ENCODE assay signal across 18 cellular contexts in genomic region chr5:151036556-151036955, GRCh38. TPM values are rescaled to one million over a fixed set of nuclear protein-coding genes. Genes with fewer than 3 reads are reported as not detected.
DNase-seq lines count a peak whose midpoint lies in the region; ATAC-seq and TF ChIP-seq lines count a peak whose summit lies in the region.
"Had no signal": no experiment of that assay in that cellular context is flagged by ENCODE, and none has a peak within 500 bp of the region (broad histone marks: within the 10 kb centered on the region; RNA-seq: fewer than 3 reads in every experiment).

No MANE protein-coding gene starts in this region.

- no peak overlapping the region for H3K4ac ChIP-seq in mesendoderm (ENCODE audit: low read depth, low read length)

- no peak overlapping the region for H3K9ac ChIP-seq in mesendoderm (ENCODE audit: low read length)

- no TSS peak for BruUV-seq in Calu3 (replicated peaks; lab: Mats Ljungman, UMichigan)

- DNase-seq in Calu3, result no peak
- peak; percentile 36 to 70 for DNase-seq in NCI-H2081 (lab: John Stamatoyannopoulos, UW)
- DNase-seq in WTC11 (ENCODE audit: low spot score), result no peak
- peak; percentile 31 for DNase-seq in mesendoderm
- DNase-seq in stimulated activated effector memory CD8-positive, alpha-beta T cell treated with anti-CD3 and anti-CD28 coated beads, Interleukin-12 subunit alpha, Interleukin-12 subunit beta, amount 100 ng/mL, for 72 hours (ENCODE audit: low spot score in 2 of 2), result no peak
- DNase-seq in activated gamma-delta T cell (lab: John Stamatoyannopoulos, UW), result no peak
- no peak for DNase-seq in stimulated activated naive CD8-positive, alpha-beta T cell treated with anti-CD3 and anti-CD28 coated beads, Interleukin-15, Interleukin-2, amounts not matched to agents 100 U/mL and 50 U/mL, for 24 hours
- DNase-seq: activated CD4-positive, CD25-positive, alpha-beta regulatory T cell; adrenal gland; head of caudate nucleus; NCI-H226; retina; SIG-M5; stimulated activated naive CD8-positive, alpha-beta T cell treated with anti-CD3 and anti-CD28 coated beads, Interleukin-15, amount 100 ng/mL, for 72 hours had no signal

- H3K27me3 ChIP-seq in mesendoderm (ENCODE audit: insufficient read depth, low read length, poor library complexity), result no peaks in the 10 kb centered on the region
- H3K27me3 ChIP-seq: adrenal gland had no signal

- intact Hi-C loops in Calu3 (cut with micrococcal nuclease; ENCODE audit: unreplicated experiment), result no loop called here

- no peak overlapping the region for H2BK15ac ChIP-seq in mesendoderm (replicated peaks; ENCODE audit: low read depth)

- no peak overlapping the region for H3K4me3 Mint-ChIP-seq in Calu3 (ENCODE audit: low read depth, unreplicated experiment)
- no peak overlapping the region for H3K4me3 Mint-ChIP-seq in WTC11
- H3K4me3 Mint-ChIP-seq in stimulated activated effector memory CD8-positive, alpha-beta T cell treated with anti-CD3 and anti-CD28 coated beads, Interleukin-12 subunit alpha, Interleukin-12 subunit beta, amount 100 ng/mL, for 72 hours, result no peak overlapping the region
- H3K4me3 Mint-ChIP-seq: mesothelial cell of epicardium; stimulated activated naive CD8-positive, alpha-beta T cell treated with anti-CD3 and anti-CD28 coated beads, Interleukin-15, amount 100 ng/mL, for 72 hours; T-helper 1 cell treated with Interleukin-12 subunit alpha and Interleukin-12 subunit beta and Interleukin-4 antibody, amounts not matched to agents 30 μg/mL and 1 μg/mL, for 36 hours had no signal

- peaks cover 2% of the 10 kb centered on the region for H3K36me3 ChIP-seq in mesendoderm (ENCODE audit: control insufficient read depth, insufficient read depth, low read length)

- no peak overlapping the region for H3K4me3 ChIP-seq in mesendoderm (ENCODE audit: low read length)
- H3K4me3 ChIP-seq: adrenal gland had no signal

- H3K56ac ChIP-seq in mesendoderm (ENCODE audit: low read length), result no peak overlapping the region

- TF ChIP-seq CTCF in Calu3 (IDR thresholded peaks at IDR 0.05; ENCODE audit: unreplicated experiment) (no peak), WTC11 (IDR thresholded peaks at IDR 0.05) (no peak)

- H3K36me3 Mint-ChIP-seq in Calu3 (ENCODE audit: insufficient read depth, unreplicated experiment) (peaks cover 86% of the 10 kb centered on the region), WTC11 (peaks cover 44% of the 10 kb centered on the region)
- peaks cover 100% of the 10 kb centered on the region for H3K36me3 Mint-ChIP-seq in stimulated activated effector memory CD8-positive, alpha-beta T cell treated with anti-CD3 and anti-CD28 coated beads, Interleukin-12 subunit alpha, Interleukin-12 subunit beta, amount 100 ng/mL, for 72 hours

- H2BK5ac ChIP-seq in mesendoderm (ENCODE audit: low read length), result no peak overlapping the region

- H3K27ac ChIP-seq in mesendoderm (ENCODE audit: low read depth, low read length), result no peak overlapping the region

- POLR2A ChIA-PET in WTC11 (lab: Charles Lee), result no interaction called here

- H3K79me1 ChIP-seq in mesendoderm (ENCODE audit: low read length), result no peaks in the 10 kb centered on the region

- no peak overlapping the region for H2BK120ac ChIP-seq in mesendoderm (ENCODE audit: low read depth, low read length)

- H3K4me1 Mint-ChIP-seq in Calu3 (ENCODE audit: low read depth, unreplicated experiment) (peaks cover 14% of the 10 kb centered on the region), WTC11 (peaks cover 4% of the 10 kb centered on the region; the same call in 1 of the 2 replicates)
- peaks cover 17% of the 10 kb centered on the region for H3K4me1 Mint-ChIP-seq in stimulated activated effector memory CD8-positive, alpha-beta T cell treated with anti-CD3 and anti-CD28 coated beads, Interleukin-12 subunit alpha, Interleukin-12 subunit beta, amount 100 ng/mL, for 72 hours
- H3K4me1 Mint-ChIP-seq: mesothelial cell of epicardium had no signal

- H3K9me3 Mint-ChIP-seq in Calu3 (ENCODE audit: low read depth, unreplicated experiment) (no peaks in the 10 kb centered on the region), WTC11 (no peaks in the 10 kb centered on the region)
- H3K9me3 Mint-ChIP-seq in stimulated activated effector memory CD8-positive, alpha-beta T cell treated with anti-CD3 and anti-CD28 coated beads, Interleukin-12 subunit alpha, Interleukin-12 subunit beta, amount 100 ng/mL, for 72 hours, result no peaks in the 10 kb centered on the region
- H3K9me3 Mint-ChIP-seq: mesothelial cell of epicardium; stimulated activated naive CD8-positive, alpha-beta T cell treated with anti-CD3 and anti-CD28 coated beads, Interleukin-15, amount 100 ng/mL, for 72 hours; T-helper 1 cell treated with Interleukin-12 subunit alpha and Interleukin-12 subunit beta and Interleukin-4 antibody, amounts not matched to agents 30 μg/mL and 1 μg/mL, for 36 hours had no signal

- H3K27ac Mint-ChIP-seq in Calu3 (ENCODE audit: unreplicated experiment), result peak overlapping the region; percentile 27
- no peak overlapping the region for H3K27ac Mint-ChIP-seq in WTC11
- H3K27ac Mint-ChIP-seq in stimulated activated effector memory CD8-positive, alpha-beta T cell treated with anti-CD3 and anti-CD28 coated beads, Interleukin-12 subunit alpha, Interleukin-12 subunit beta, amount 100 ng/mL, for 72 hours, result no peak overlapping the region
- H3K27ac Mint-ChIP-seq: mesothelial cell of epicardium; T-helper 1 cell treated with Interleukin-12 subunit alpha and Interleukin-12 subunit beta and Interleukin-4 antibody, amounts not matched to agents 30 μg/mL and 1 μg/mL, for 36 hours had no signal

- H3K27me3 Mint-ChIP-seq in Calu3 (ENCODE audit: unreplicated experiment) (no peaks in the 10 kb centered on the region), WTC11 (ENCODE audit: low read depth) (no peaks in the 10 kb centered on the region)
- H3K27me3 Mint-ChIP-seq: stimulated activated naive CD8-positive, alpha-beta T cell treated with anti-CD3 and anti-CD28 coated beads, Interleukin-15, amount 100 ng/mL, for 72 hours had no signal

- CTCF ChIA-PET in Calu3 (lab: Charles Lee) (no interaction called here), WTC11 (lab: Charles Lee) (interaction anchor here (1.8 to 2.4 kb wide), 2 partner anchors 11 to 128 kb away, joined by 4 to 19 read pairs; no protein-coding TSS in a partner anchor)

- WGBS in mesendoderm (ENCODE audit: extremely low coverage, insufficient coverage, low lambda C conversion rate), result no CpG with 5 or more reads among the region's 6 CpGs

- no peak overlapping the region for H4K8ac ChIP-seq in mesendoderm (ENCODE audit: low read depth, low read length)

- H2AK5ac ChIP-seq in mesendoderm (ENCODE audit: low read length), result no peak overlapping the region

- H3K4me2 ChIP-seq in mesendoderm (ENCODE audit: low read length), result no peak overlapping the region

- H4K5ac ChIP-seq in mesendoderm (ENCODE audit: low read length), result no peak overlapping the region

- no peak overlapping the region for H3K23ac ChIP-seq in mesendoderm (ENCODE audit: low read length)

- ATAC-seq in WTC11 (peak; percentile 46), HG03439 (IDR thresholded peaks at IDR 0.05; ENCODE audit: unreplicated experiment) (no peak)
- ATAC-seq in stimulated activated effector memory CD8-positive, alpha-beta T cell treated with anti-CD3 and anti-CD28 coated beads, Interleukin-12 subunit alpha, Interleukin-12 subunit beta, amount 100 ng/mL, for 72 hours, result no peak
- no peak for ATAC-seq in stimulated activated naive CD8-positive, alpha-beta T cell treated with anti-CD3 and anti-CD28 coated beads, Interleukin-15, Interleukin-2, amounts not matched to agents 100 U/mL and 50 U/mL, for 24 hours
- ATAC-seq: stimulated activated naive CD8-positive, alpha-beta T cell treated with anti-CD3 and anti-CD28 coated beads, Interleukin-15, amount 100 ng/mL, for 72 hours had no signal

- H3K4me1 ChIP-seq in mesendoderm (ENCODE audit: control insufficient read depth, low read depth, low read length), result peaks cover 2% of the 10 kb centered on the region

- H3K79me2 ChIP-seq in mesendoderm (ENCODE audit: control insufficient read depth, insufficient read depth, low read length), result no peaks in the 10 kb centered on the region

- no peak overlapping the region for H3K18ac ChIP-seq in mesendoderm (ENCODE audit: low read length)

TF ChIP-seq in WTC11, 78 proteins besides CTCF, POLR2A, EP300 and RAD21 (continues in another document):
- TF ChIP-seq ZNF671 (CRISPR knock-in tag; IDR thresholded peaks at IDR 0.05) (no peak), ARID4B (CRISPR knock-in tag; IDR thresholded peaks at IDR 0.05; ENCODE audit: borderline replicate concordance) (no peak)

RNA-seq across cellular contexts. Expression of gene GPX3, which starts 16.2 kb away (rescaled TPM):
- total RNA-seq in Calu3 (2022) (not detected in 2 replicates), WTC11 (2021) (24.5 to 26.9 TPM (median 26.2 TPM) in 3 replicates)
- polyA plus RNA-seq in mesendoderm (2013, experiment 1 of 2), result 47.2 TPM
- 46.5 TPM for polyA plus RNA-seq in mesendoderm (2013, experiment 2 of 2)
- total RNA-seq: OCI-LY7 had no signal

RNA-seq across cellular contexts. Expression of gene TNIP1, which starts 44.3 kb away (rescaled TPM):
- total RNA-seq in Calu3 (2022) (321 and 339 TPM in 2 replicates), WTC11 (2021) (41.1 to 48.9 TPM (median 47.0 TPM) in 3 replicates)
- polyA plus RNA-seq in mesendoderm (2013, experiment 1 of 2), result 13.7 TPM
- polyA plus RNA-seq in mesendoderm (2013, experiment 2 of 2), result 14.2 TPM

Comparison
In these comparisons a context has a peak if more than half of its experiments do, and no peak if none do; other contexts are left out.
1. DNase-seq: peak in NCI-H2081 (2 of 2) and mesendoderm (single experiment); none in Calu3 (single experiment), WTC11 (single experiment), stimulated activated effector memory CD8-positive, alpha-beta T cell treated with anti-CD3 and anti-CD28 coated beads, Interleukin-12 subunit alpha, Interleukin-12 subunit beta, amount 100 ng/mL, for 72 hours (0 of 2), activated gamma-delta T cell (single experiment) and stimulated activated naive CD8-positive, alpha-beta T cell treated with anti-CD3 and anti-CD28 coated beads, Interleukin-15, Interleukin-2, amounts not matched to agents 100 U/mL and 50 U/mL, for 24 hours (single experiment).
2. RNA of gene GPX3, which starts 16.2 kb away (total RNA-seq): 24.5 to 26.9 TPM in WTC11; not detected in Calu3; every median in the first group is over 10 times any median in the second.